27 cellular contexts compared by ENCODE assay signal in genomic region chr3:185786956-185787877, GRCh38. TPM values are rescaled to one million over a fixed set of nuclear protein-coding genes. Genes with fewer than 3 reads are reported as not detected.
DNase-seq lines count a peak whose midpoint lies in the region; TF ChIP-seq lines count a peak whose summit lies in the region.
"Had no signal": no experiment of that assay in that cellular context is flagged by ENCODE, and none has a peak within 500 bp of the region (broad histone marks: within the 10 kb centered on the region; RNA-seq: fewer than 3 reads in every experiment).

No MANE protein-coding gene starts in this region.

- peak overlapping the region; percentile 48 for H3K4me2 ChIP-seq in smooth muscle cell
- H3K4me2 ChIP-seq: SK-N-SH had no signal

- CTCF ChIA-PET in CD8-positive, alpha-beta memory T cell (lab: Charles Lee): no interaction called here

- 40% methylated on average over 20 of the region's 20 CpGs for WGBS in smooth muscle cell (ENCODE audit: low lambda C conversion rate)

- H3K27ac Mint-ChIP-seq in CD8-positive, alpha-beta memory T cell: no peak overlapping the region
- H3K27ac Mint-ChIP-seq: activated naive CD8-positive, alpha-beta T cell; CD8-positive, alpha-beta T cell; naive thymus-derived CD4-positive, alpha-beta T cell had no signal

- H3K79me2 ChIP-seq in smooth muscle cell (ENCODE audit: low read depth): peaks cover 100% of the 10 kb centered on the region

- H3K36me3 Mint-ChIP-seq in CD8-positive, alpha-beta memory T cell: no peaks in the 10 kb centered on the region
- H3K36me3 Mint-ChIP-seq: activated naive CD8-positive, alpha-beta T cell; CD8-positive, alpha-beta T cell; naive thymus-derived CD4-positive, alpha-beta T cell had no signal

- no peaks in the 10 kb centered on the region for H3K9me3 Mint-ChIP-seq in CD8-positive, alpha-beta memory T cell
- H3K9me3 Mint-ChIP-seq: CD8-positive, alpha-beta T cell; naive thymus-derived CD4-positive, alpha-beta T cell had no signal

- no peaks in the 10 kb centered on the region for H3K27me3 ChIP-seq in HAP-1 (ENCODE audit: low read depth)
- H3K27me3 ChIP-seq in iPS-18a (ENCODE audit: control insufficient read depth, insufficient read depth, low read length): no peaks in the 10 kb centered on the region
- H3K27me3 ChIP-seq in smooth muscle cell (ENCODE audit: low read depth): no peaks in the 10 kb centered on the region
- H3K27me3 ChIP-seq in CD8-positive, alpha-beta memory T cell (ENCODE audit: insufficient read depth, low read length, poor library complexity, severe bottlenecking): no peaks in the 10 kb centered on the region
- H3K27me3 ChIP-seq: uterus had no signal

- H3K27ac ChIP-seq in SK-N-MC (peak overlapping the region; percentile 12; the same call in 1 of the 2 replicates), iPS-18a (ENCODE audit: low read length) (peak overlapping the region; percentile 99), smooth muscle cell (ENCODE audit: low read depth) (peak overlapping the region; percentile 66)
- H3K27ac ChIP-seq in CD8-positive, alpha-beta memory T cell (ENCODE audit: low read depth, low read length): no peak overlapping the region
- H3K27ac ChIP-seq: left ventricle myocardium inferior, uterus had no signal

- H3K9ac ChIP-seq in SK-N-MC (ENCODE audit: insufficient read length): no peak overlapping the region
- peak overlapping the region; percentile 76 for H3K9ac ChIP-seq in iPS-18a (ENCODE audit: low read length)
- H3K9ac ChIP-seq in smooth muscle cell (ENCODE audit: low read depth): peak overlapping the region; percentile 26
- H3K9ac ChIP-seq: SK-N-SH had no signal

- no peaks in the 10 kb centered on the region for H3K4me1 Mint-ChIP-seq in CD8-positive, alpha-beta memory T cell

- no peaks in the 10 kb centered on the region for H3K9me3 ChIP-seq in HAP-1
- H3K9me3 ChIP-seq in SK-N-MC (ENCODE audit: low read depth, low read length): no peaks in the 10 kb centered on the region
- H3K9me3 ChIP-seq in iPS-18a (ENCODE audit: control insufficient read depth, low read depth, low read length): no peaks in the 10 kb centered on the region
- H3K9me3 ChIP-seq in smooth muscle cell (replicated peaks; ENCODE audit: low read depth): no peaks in the 10 kb centered on the region
- no peaks in the 10 kb centered on the region for H3K9me3 ChIP-seq in CD8-positive, alpha-beta memory T cell (ENCODE audit: low read length)
- H3K9me3 ChIP-seq: BE2C, left ventricle myocardium inferior, SK-N-SH, uterus had no signal

- H3K4me3 ChIP-seq in HAP-1: no peak overlapping the region
- no peak overlapping the region for H3K4me3 ChIP-seq in SK-N-MC
- H3K4me3 ChIP-seq in iPS-18a (ENCODE audit: low read length): peak overlapping the region; percentile 28
- no peak overlapping the region for H3K4me3 ChIP-seq in smooth muscle cell
- H3K4me3 ChIP-seq in CD8-positive, alpha-beta memory T cell (ENCODE audit: low read length): no peak overlapping the region
- H3K4me3 ChIP-seq: left ventricle myocardium inferior, uterus had no signal

- H4K20me1 ChIP-seq in smooth muscle cell (ENCODE audit: low read depth): peaks cover 100% of the 10 kb centered on the region

- in situ Hi-C loops in HAP-1 (cut with MboI; ENCODE audit: low sequenced_read_pairs): no loop called here

- DNase-seq in HAP-1 (ENCODE audit: low spot score in 2 of 2): peak; percentile 67 to 74
- DNase-seq in SK-N-MC (ENCODE audit: low read depth, low spot score): no peak
- DNase-seq in smooth muscle cell (lab: John Stamatoyannopoulos, UW; ENCODE audit: unreplicated experiment): no peak
- DNase-seq in NCI-H526 treated with DMSO at 0.1 percent for 48 hours (lab: John Stamatoyannopoulos, UW): no peak
- no peak for DNase-seq in CD8-positive, alpha-beta memory T cell
- no peak for DNase-seq in ecto neural progenitor cell (ENCODE audit: low spot score)
- DNase-seq: ACHN; activated CD4-positive, alpha-beta T cell treated with anti-CD3 and anti-CD28 coated beads, Interleukin-2, amount 50 U/mL, for 1 hour; activated CD4-positive, CD25-positive, alpha-beta regulatory T cell; activated effector memory CD4-positive, alpha-beta T cell treated with Interleukin-2 at 50 U/mL for 16 hours; activated T-cell treated with anti-CD3 and anti-CD28 coated beads, Interleukin-2, amount 50 U/mL, for 1 hour; anterior cingulate cortex; BE2C; CD8-positive, alpha-beta T cell; effector CD4-positive, alpha-beta T cell; H7; IMR-90; left ventricle myocardium inferior; MV-4-11; naive thymus-derived CD4-positive, alpha-beta T cell; NCI-H1436 treated with DMSO at 0.1 percent for 48 hours; occipital lobe; SK-N-SH; stimulated activated naive CD4-positive, alpha-beta T cell treated with Interleukin-2 at 50 U/mL for 16 hours; uterus had no signal

- peaks cover 17% of the 10 kb centered on the region for H3F3A ChIP-seq in smooth muscle cell (ENCODE audit: low read depth)

- no peak overlapping the region for H3K4me3 Mint-ChIP-seq in CD8-positive, alpha-beta memory T cell
- H3K4me3 Mint-ChIP-seq: activated naive CD8-positive, alpha-beta T cell; CD8-positive, alpha-beta T cell; naive thymus-derived CD4-positive, alpha-beta T cell had no signal

- peaks cover 4 to 29% of the 10 kb centered on the region in 2 donors for H3K27me3 Mint-ChIP-seq in CD8-positive, alpha-beta memory T cell

- H3K36me3 ChIP-seq in HAP-1 (replicated peaks): no peaks in the 10 kb centered on the region
- peaks cover 8% of the 10 kb centered on the region for H3K36me3 ChIP-seq in SK-N-MC (ENCODE audit: insufficient read depth, low read length)
- H3K36me3 ChIP-seq in iPS-18a (ENCODE audit: control insufficient read depth, low read depth, low read length): no peaks in the 10 kb centered on the region
- no peaks in the 10 kb centered on the region for H3K36me3 ChIP-seq in smooth muscle cell (ENCODE audit: low read depth)
- H3K36me3 ChIP-seq in CD8-positive, alpha-beta memory T cell (ENCODE audit: insufficient read depth, low read length): no peaks in the 10 kb centered on the region
- H3K36me3 ChIP-seq: BE2C, left ventricle myocardium inferior, uterus had no signal

- TF ChIP-seq CTCF in smooth muscle cell (IDR thresholded peaks at IDR 0.05; ENCODE audit: borderline replicate concordance, insufficient read depth, poor library complexity, severe bottlenecking): no peak

- POLR2A ChIA-PET in CD8-positive, alpha-beta memory T cell (lab: Charles Lee): no interaction called here

- H2AFZ ChIP-seq in smooth muscle cell (ENCODE audit: low read depth): no peak overlapping the region

- H3K4me1 ChIP-seq in HAP-1 (peaks cover 50% of the 10 kb centered on the region), iPS-18a (ENCODE audit: control insufficient read depth, low read depth, low read length) (peaks cover 69% of the 10 kb centered on the region), smooth muscle cell (ENCODE audit: low read depth) (peaks cover 38% of the 10 kb centered on the region)
- H3K4me1 ChIP-seq in CD8-positive, alpha-beta memory T cell (ENCODE audit: insufficient read depth, low read length): no peaks in the 10 kb centered on the region
- H3K4me1 ChIP-seq: BE2C, left ventricle myocardium inferior, uterus had no signal

RNA-seq across cellular contexts. Expression of gene IGF2BP2, which starts 37.6 kb away (rescaled TPM):
- 59.2 and 73.7 TPM in 2 replicates for total RNA-seq in smooth muscle cell
- 80.6 and 105 TPM in 2 replicates for polyA plus RNA-seq in smooth muscle cell
- total RNA-seq in CD8-positive, alpha-beta memory T cell: under 1 TPM; 0.42 TPM
- polyA plus RNA-seq in CD8-positive, alpha-beta memory T cell: not detected
- total RNA-seq: CD8-positive, alpha-beta T cell had no signal
- polyA plus RNA-seq: naive thymus-derived CD4-positive, alpha-beta T cell had no signal

Comparison
In these comparisons a context has a peak if more than half of its experiments do, and no peak if none do; other contexts are left out.
1. DNase-seq: peak in HAP-1 (2 of 2); none in SK-N-MC (single experiment), smooth muscle cell (single experiment), NCI-H526 treated with DMSO at 0.1 percent for 48 hours (single experiment), CD8-positive, alpha-beta memory T cell (0 of 5) and ecto neural progenitor cell (single experiment).
2. RNA of gene IGF2BP2, which starts 37.6 kb away (total RNA-seq): 59.2 to 73.7 TPM in smooth muscle cell; 0.42 TPM in CD8-positive, alpha-beta memory T cell; every median in the first group is over 10 times any median in the second.